Comparison of ENCODE assay signal across 1 cellular context in genomic region chr17:47949951-47950350, GRCh38.
TF ChIP-seq lines count a peak whose summit lies in the region.

No MANE protein-coding gene starts in this region.

TF ChIP-seq in SK-N-SH, 30 proteins besides CTCF, POLR2A, EP300 and RAD21:
- TF ChIP-seq IRF3 (IDR thresholded peaks at IDR 0.05; ENCODE audit: low read depth, low read length) (no peak), EZH2phosphoT487 (IDR thresholded peaks at IDR 0.05; ENCODE audit: borderline replicate concordance, low read depth) (no peak), ZBTB33 (IDR thresholded peaks at IDR 0.05; ENCODE audit: borderline replicate concordance, low read depth) (no peak), TCF12 (IDR thresholded peaks at IDR 0.05) (no peak), REST (IDR thresholded peaks at IDR 0.05; ENCODE audit: low read depth, low read length) (no peak), CHD2 (IDR thresholded peaks at IDR 0.05; ENCODE audit: low read length, partially characterized antibody) (no peak), MXI1 (IDR thresholded peaks at IDR 0.05; ENCODE audit: low read depth, low read length) (no peak), NRF1 (IDR thresholded peaks at IDR 0.05; ENCODE audit: low read depth, low read length) (no peak)
